Comparison of ENCODE assay signal across 8 cellular contexts in the genomic region with DNA sequence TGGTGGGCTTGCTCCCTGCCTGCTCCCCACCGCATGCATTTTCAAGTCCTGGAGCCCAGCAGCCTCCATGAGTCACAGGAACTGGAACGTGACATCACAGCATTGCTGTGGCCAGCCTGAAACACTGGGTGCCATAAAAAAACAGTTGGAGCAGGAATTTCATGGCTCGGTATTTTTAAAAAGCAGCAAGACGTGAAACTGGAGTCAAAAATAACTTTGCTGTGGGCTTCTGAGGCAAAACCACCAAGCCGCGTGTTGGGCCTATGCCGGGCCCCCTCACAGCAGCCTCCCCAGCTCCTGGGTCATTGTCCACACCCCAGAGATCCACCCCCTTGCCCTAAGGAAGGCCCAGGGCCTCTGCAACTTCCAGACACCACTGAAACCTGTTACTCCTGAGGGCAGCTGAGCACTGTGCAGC. TPM values are rescaled to one million over a fixed set of nuclear protein-coding genes. Genes with fewer than 3 reads are reported as not detected.
DNase-seq lines count a peak whose midpoint lies in the region; ATAC-seq and TF ChIP-seq lines count a peak whose summit lies in the region.

No MANE protein-coding gene starts in this region.

- peak overlapping the region; percentile 99 for H3K27ac ChIP-seq in AG04450 (ENCODE audit: low read depth, low read length)
- peak overlapping the region; percentile 42 to 54 (median 52) for H3K27ac ChIP-seq in esophagus muscularis mucosa (replicated peaks in 1 of 4)
- no peak overlapping the region for H3K27ac ChIP-seq in neural progenitor cell

- H3K79me2 ChIP-seq in neural progenitor cell (ENCODE audit: low read depth), result no peaks in the 10 kb centered on the region

- no peak for TF ChIP-seq EP300 in esophagus muscularis mucosa (IDR thresholded peaks at IDR 0.05)

- ATAC-seq in HG03095 (IDR thresholded peaks at IDR 0.05; ENCODE audit: unreplicated experiment) (no peak), GM18861 (IDR thresholded peaks at IDR 0.05; ENCODE audit: unreplicated experiment) (no peak), GM18867 (IDR thresholded peaks at IDR 0.05; ENCODE audit: unreplicated experiment) (no peak)

- H3K4me1 Mint-ChIP-seq in neural progenitor cell, result peaks cover 51% of the 10 kb centered on the region

- TF ChIP-seq POLR2A in NB4 (IDR thresholded peaks at IDR 0.05; ENCODE audit: extremely low read depth, insufficient read length) (no peak), esophagus muscularis mucosa (IDR thresholded peaks at IDR 0.05; ENCODE audit: low read depth) (no peak)

- no peaks in the 10 kb centered on the region for H3F3A ChIP-seq in neural progenitor cell (ENCODE audit: low read depth)

- H3K9me3 ChIP-seq in AG04450 (ENCODE audit: control insufficient read depth, insufficient read depth, low read length) (no peaks in the 10 kb centered on the region), esophagus muscularis mucosa (no peaks in the 10 kb centered on the region), neural progenitor cell (ENCODE audit: low read depth) (no peaks in the 10 kb centered on the region)

- CTCF ChIA-PET in AG04450 (lab: Charles Lee), result interaction anchor here (1.0 kb wide), 1 partner anchor 249 kb away, joined by 3 read pairs; no protein-coding TSS in a partner anchor

- WGBS in esophagus muscularis mucosa, result 42% methylated on average over 5 of the region's 7 CpGs

- H3K36me3 ChIP-seq in esophagus muscularis mucosa, result no peaks in the 10 kb centered on the region
- H3K36me3 ChIP-seq in neural progenitor cell, result no peaks in the 10 kb centered on the region

- intact Hi-C loops in esophagus muscularis mucosa (cut with DNase I), result no loop called here

- no peaks in the 10 kb centered on the region for H4K20me1 ChIP-seq in neural progenitor cell (ENCODE audit: low read depth)

- H3K4me1 ChIP-seq in esophagus muscularis mucosa (peaks cover 37 to 50% (median 39%) of the 10 kb centered on the region in 4 donors), neural progenitor cell (peaks cover 20% of the 10 kb centered on the region)

- no peak overlapping the region for H3K4me3 Mint-ChIP-seq in neural progenitor cell

- H3K9me3 Mint-ChIP-seq in neural progenitor cell, result no peaks in the 10 kb centered on the region

- H2AFZ ChIP-seq in neural progenitor cell (replicated peaks), result no peak overlapping the region

- POLR2A ChIA-PET in AG04450 (lab: Yijun Ruan, JAX), result interaction anchor here (1.7 kb wide), 1 partner anchor 34 kb away, joined by 7 read pairs; the partner anchor contains the start of gene DUSP7

- no peak overlapping the region for H3K9ac ChIP-seq in neural progenitor cell

- no peak overlapping the region for H3K4me2 ChIP-seq in neural progenitor cell

- H3K27ac Mint-ChIP-seq in neural progenitor cell, result peak overlapping the region; percentile 33

- peaks cover 2% of the 10 kb centered on the region for H3K36me3 Mint-ChIP-seq in neural progenitor cell

- H3K27me3 Mint-ChIP-seq in neural progenitor cell (ENCODE audit: insufficient read depth, low read depth), result peaks cover 4% of the 10 kb centered on the region

- TF ChIP-seq CTCF in AG04450 (IDR thresholded peaks at IDR 0.05; ENCODE audit: low read depth, low read length), result no peak
- no peak for TF ChIP-seq CTCF in NB4 (IDR thresholded peaks at IDR 0.05; ENCODE audit: low read depth, low read length)
- TF ChIP-seq CTCF in esophagus muscularis mucosa (IDR thresholded peaks at IDR 0.05), result no peak
- no peak for TF ChIP-seq CTCF in neural progenitor cell (IDR thresholded peaks at IDR 0.05)

- DNase-seq in AG04450 (ENCODE audit: low read depth, low spot score), result peak; percentile 60
- peak; percentile 64 for DNase-seq in NB4 (ENCODE audit: low read depth)
- no peak for DNase-seq in esophagus muscularis mucosa (ENCODE audit: extremely low spot score)
- DNase-seq in neural progenitor cell (ENCODE audit: low spot score), result no peak
- no peak for DNase-seq in NCI-H2107 treated with DMSO at 0.1 percent for 48 hours (lab: John Stamatoyannopoulos, UW; ENCODE audit: unreplicated experiment)

- no peaks in the 10 kb centered on the region for H3K27me3 ChIP-seq in AG04450 (ENCODE audit: control insufficient read depth, insufficient read depth, low read length)
- no peaks in the 10 kb centered on the region for H3K27me3 ChIP-seq in esophagus muscularis mucosa
- no peaks in the 10 kb centered on the region for H3K27me3 ChIP-seq in neural progenitor cell

- H3K4me3 ChIP-seq in AG04450 (ENCODE audit: low read depth, low read length) (no peak overlapping the region), NB4 (ENCODE audit: low read depth, low read length) (no peak overlapping the region), esophagus muscularis mucosa (no peak overlapping the region), neural progenitor cell (no peak overlapping the region)

RNA-seq across cellular contexts. Expression of gene DUSP7, which starts 33.8 kb away (rescaled TPM):
- 17.8 and 19.9 TPM in 2 replicates for polyA plus RNA-seq in AG04450 (2011; rRNA removed)
- polyA minus RNA-seq in AG04450 (2011; rRNA and poly(A)+ RNA removed), result 36.8 and 44.8 TPM in 2 replicates
- 10 to 100 TPM in 3 of 4 donors, 1 to 10 TPM in 1; 10.0 to 23.5 (median 15.9) TPM for total RNA-seq in esophagus muscularis mucosa
- total RNA-seq in neural progenitor cell (ENCODE audit: low replicate concordance), result 2.4 and 10.7 TPM in 2 replicates

Comparison
In these comparisons a context has a peak if more than half of its experiments do, and no peak if none do; other contexts are left out.
1. DNase-seq: peak in AG04450 (single experiment) and NB4 (single experiment); none in esophagus muscularis mucosa (single experiment), neural progenitor cell (single experiment) and NCI-H2107 treated with DMSO at 0.1 percent for 48 hours (single experiment).